2 cellular contexts compared by ENCODE assay signal in the genomic region with DNA sequence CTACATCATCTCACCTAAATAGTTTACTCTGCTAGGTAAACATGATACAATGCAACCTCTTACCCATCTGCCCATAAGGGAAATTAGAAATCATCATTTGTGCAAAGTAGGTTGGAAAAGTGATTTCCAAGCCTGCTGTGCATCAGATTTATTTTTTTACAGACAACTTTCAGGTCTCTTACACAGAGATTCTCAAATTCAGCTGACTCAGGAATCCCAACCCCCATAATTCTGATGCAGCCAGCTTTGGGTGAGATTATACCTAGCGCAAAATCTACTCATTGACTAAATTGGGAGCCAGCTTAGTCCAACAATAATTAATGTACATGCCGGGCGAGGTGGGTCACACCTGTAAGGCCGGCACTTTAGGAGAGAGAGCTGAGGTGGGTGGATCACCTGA.
TF ChIP-seq lines count a peak whose summit lies in the region.

No MANE protein-coding gene starts in this region.

TF ChIP-seq in A549, 52 proteins besides CTCF, POLR2A, EP300 and RAD21:
- TF ChIP-seq MAFK (IDR thresholded peaks at IDR 0.05; ENCODE audit: partially characterized antibody) (peak; percentile 64), KDM1A (IDR thresholded peaks at IDR 0.05; ENCODE audit: low read depth) (no peak)

TF ChIP-seq in GM23338, 12 proteins besides CTCF, POLR2A, EP300 and RAD21:
- TF ChIP-seq EZH2phosphoT487 (IDR thresholded peaks at IDR 0.05; ENCODE audit: unreplicated experiment), result no peak
- TF ChIP-seq POLR2AphosphoS5 (IDR thresholded peaks at IDR 0.05; ENCODE audit: low read depth), result no peak
- TF ChIP-seq, protein P1, sequence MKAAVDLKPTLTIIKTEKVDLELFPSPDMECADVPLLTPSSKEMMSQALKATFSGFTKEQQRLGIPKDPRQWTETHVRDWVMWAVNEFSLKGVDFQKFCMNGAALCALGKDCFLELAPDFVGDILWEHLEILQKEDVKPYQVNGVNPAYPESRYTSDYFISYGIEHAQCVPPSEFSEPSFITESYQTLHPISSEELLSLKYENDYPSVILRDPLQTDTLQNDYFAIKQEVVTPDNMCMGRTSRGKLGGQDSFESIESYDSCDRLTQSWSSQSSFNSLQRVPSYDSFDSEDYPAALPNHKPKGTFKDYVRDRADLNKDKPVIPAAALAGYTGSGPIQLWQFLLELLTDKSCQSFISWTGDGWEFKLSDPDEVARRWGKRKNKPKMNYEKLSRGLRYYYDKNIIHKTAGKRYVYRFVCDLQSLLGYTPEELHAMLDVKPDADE (IDR thresholded peaks at IDR 0.05), result no peak
- TF ChIP-seq NANOG (IDR thresholded peaks at IDR 0.05; ENCODE audit: borderline replicate concordance), result no peak
- TF ChIP-seq, protein P2, sequence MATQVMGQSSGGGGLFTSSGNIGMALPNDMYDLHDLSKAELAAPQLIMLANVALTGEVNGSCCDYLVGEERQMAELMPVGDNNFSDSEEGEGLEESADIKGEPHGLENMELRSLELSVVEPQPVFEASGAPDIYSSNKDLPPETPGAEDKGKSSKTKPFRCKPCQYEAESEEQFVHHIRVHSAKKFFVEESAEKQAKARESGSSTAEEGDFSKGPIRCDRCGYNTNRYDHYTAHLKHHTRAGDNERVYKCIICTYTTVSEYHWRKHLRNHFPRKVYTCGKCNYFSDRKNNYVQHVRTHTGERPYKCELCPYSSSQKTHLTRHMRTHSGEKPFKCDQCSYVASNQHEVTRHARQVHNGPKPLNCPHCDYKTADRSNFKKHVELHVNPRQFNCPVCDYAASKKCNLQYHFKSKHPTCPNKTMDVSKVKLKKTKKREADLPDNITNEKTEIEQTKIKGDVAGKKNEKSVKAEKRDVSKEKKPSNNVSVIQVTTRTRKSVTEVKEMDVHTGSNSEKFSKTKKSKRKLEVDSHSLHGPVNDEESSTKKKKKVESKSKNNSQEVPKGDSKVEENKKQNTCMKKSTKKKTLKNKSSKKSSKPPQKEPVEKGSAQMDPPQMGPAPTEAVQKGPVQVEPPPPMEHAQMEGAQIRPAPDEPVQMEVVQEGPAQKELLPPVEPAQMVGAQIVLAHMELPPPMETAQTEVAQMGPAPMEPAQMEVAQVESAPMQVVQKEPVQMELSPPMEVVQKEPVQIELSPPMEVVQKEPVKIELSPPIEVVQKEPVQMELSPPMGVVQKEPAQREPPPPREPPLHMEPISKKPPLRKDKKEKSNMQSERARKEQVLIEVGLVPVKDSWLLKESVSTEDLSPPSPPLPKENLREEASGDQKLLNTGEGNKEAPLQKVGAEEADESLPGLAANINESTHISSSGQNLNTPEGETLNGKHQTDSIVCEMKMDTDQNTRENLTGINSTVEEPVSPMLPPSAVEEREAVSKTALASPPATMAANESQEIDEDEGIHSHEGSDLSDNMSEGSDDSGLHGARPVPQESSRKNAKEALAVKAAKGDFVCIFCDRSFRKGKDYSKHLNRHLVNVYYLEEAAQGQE (IDR thresholded peaks at IDR 0.05; ENCODE audit: unreplicated experiment), result no peak
- no peak for TF ChIP-seq EZH2 (IDR thresholded peaks at IDR 0.05; ENCODE audit: low read depth, unreplicated experiment)
- TF ChIP-seq ZNF331 (CRISPR knock-in tag; IDR thresholded peaks at IDR 0.05; ENCODE audit: low read depth), result no peak
- TF ChIP-seq, protein P3, sequence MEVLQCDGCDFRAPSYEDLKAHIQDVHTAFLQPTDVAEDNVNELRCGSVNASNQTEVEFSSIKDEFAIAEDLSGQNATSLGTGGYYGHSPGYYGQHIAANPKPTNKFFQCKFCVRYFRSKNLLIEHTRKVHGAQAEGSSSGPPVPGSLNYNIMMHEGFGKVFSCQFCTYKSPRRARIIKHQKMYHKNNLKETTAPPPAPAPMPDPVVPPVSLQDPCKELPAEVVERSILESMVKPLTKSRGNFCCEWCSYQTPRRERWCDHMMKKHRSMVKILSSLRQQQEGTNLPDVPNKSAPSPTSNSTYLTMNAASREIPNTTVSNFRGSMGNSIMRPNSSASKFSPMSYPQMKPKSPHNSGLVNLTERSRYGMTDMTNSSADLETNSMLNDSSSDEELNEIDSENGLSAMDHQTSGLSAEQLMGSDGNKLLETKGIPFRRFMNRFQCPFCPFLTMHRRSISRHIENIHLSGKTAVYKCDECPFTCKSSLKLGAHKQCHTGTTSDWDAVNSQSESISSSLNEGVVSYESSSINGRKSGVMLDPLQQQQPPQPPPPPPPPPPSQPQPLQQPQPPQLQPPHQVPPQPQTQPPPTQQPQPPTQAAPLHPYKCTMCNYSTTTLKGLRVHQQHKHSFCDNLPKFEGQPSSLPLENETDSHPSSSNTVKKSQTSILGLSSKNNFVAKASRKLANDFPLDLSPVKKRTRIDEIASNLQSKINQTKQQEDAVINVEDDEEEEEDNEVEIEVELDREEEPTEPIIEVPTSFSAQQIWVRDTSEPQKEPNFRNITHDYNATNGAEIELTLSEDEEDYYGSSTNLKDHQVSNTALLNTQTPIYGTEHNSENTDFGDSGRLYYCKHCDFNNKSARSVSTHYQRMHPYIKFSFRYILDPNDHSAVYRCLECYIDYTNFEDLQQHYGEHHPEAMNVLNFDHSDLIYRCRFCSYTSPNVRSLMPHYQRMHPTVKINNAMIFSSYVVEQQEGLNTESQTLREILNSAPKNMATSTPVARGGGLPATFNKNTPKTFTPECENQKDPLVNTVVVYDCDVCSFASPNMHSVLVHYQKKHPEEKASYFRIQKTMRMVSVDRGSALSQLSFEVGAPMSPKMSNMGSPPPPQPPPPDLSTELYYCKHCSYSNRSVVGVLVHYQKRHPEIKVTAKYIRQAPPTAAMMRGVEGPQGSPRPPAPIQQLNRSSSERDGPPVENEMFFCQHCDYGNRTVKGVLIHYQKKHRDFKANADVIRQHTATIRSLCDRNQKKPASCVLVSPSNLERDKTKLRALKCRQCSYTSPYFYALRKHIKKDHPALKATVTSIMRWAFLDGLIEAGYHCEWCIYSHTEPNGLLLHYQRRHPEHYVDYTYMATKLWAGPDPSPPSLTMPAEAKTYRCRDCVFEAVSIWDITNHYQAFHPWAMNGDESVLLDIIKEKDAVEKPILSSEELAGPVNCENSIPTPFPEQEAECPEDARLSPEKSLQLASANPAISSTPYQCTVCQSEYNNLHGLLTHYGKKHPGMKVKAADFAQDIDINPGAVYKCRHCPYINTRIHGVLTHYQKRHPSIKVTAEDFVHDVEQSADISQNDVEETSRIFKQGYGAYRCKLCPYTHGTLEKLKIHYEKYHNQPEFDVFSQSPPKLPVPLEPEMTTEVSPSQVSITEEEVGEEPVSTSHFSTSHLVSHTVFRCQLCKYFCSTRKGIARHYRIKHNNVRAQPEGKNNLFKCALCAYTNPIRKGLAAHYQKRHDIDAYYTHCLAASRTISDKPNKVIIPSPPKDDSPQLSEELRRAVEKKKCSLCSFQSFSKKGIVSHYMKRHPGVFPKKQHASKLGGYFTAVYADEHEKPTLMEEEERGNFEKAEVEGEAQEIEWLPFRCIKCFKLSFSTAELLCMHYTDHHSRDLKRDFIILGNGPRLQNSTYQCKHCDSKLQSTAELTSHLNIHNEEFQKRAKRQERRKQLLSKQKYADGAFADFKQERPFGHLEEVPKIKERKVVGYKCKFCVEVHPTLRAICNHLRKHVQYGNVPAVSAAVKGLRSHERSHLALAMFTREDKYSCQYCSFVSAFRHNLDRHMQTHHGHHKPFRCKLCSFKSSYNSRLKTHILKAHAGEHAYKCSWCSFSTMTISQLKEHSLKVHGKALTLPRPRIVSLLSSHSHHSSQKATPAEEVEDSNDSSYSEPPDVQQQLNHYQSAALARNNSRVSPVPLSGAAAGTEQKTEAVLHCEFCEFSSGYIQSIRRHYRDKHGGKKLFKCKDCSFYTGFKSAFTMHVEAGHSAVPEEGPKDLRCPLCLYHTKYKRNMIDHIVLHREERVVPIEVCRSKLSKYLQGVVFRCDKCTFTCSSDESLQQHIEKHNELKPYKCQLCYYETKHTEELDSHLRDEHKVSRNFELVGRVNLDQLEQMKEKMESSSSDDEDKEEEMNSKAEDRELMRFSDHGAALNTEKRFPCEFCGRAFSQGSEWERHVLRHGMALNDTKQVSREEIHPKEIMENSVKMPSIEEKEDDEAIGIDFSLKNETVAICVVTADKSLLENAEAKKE (CRISPR knock-in tag; IDR thresholded peaks at IDR 0.05), result no peak
- TF ChIP-seq JUNB (IDR thresholded peaks at IDR 0.05; ENCODE audit: unreplicated experiment), result no peak
- no peak for TF ChIP-seq ZNF114 (CRISPR knock-in tag; IDR thresholded peaks at IDR 0.05)
- TF ChIP-seq CREB1 (CRISPR knock-in tag; IDR thresholded peaks at IDR 0.05; ENCODE audit: low read depth), result no peak
- TF ChIP-seq STAT1 (IDR thresholded peaks at IDR 0.05; ENCODE audit: unreplicated experiment), result no peak
